In the genomic region with DNA sequence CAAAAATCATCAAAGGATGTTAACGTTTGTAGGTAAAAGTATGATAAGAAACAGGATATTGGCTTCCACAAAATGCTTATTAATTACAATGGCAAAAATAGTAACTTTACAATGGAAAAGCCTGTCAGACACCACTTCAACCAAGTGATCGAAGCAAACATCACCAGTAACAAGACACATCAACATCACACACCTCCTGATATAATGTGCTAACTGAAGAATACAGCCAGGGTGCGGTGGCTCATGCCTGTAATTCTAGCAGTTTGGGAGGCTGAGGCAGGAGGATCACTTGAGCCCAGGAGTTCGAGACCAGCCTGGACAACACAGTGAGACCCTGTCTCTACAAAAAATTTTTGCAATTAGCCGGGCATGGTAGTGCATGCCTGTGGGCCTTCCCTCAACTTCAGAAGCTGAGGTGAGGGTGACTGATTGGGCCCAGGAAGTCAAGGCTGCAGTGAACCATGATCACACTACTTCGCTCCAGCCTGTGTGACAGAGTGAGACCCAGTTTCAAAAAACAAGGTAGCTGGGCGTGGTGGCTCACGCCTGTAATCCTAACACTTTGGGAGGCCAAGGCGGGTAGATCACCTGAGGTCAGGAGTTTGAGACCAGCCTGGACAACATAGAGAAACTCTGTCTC, we compare ENCODE assay signal across 21 cellular contexts. TPM values are rescaled to one million over a fixed set of nuclear protein-coding genes. Genes with fewer than 3 reads are reported as not detected.
DNase-seq lines count a peak whose midpoint lies in the region; TF ChIP-seq lines count a peak whose summit lies in the region.
"Had no signal": no experiment of that assay in that cellular context is flagged by ENCODE, and none has a peak within 500 bp of the region (broad histone marks: within the 10 kb centered on the region; RNA-seq: fewer than 3 reads in every experiment).

No MANE protein-coding gene starts in this region.

- H3K4me3 ChIP-seq in effector memory CD4-positive, alpha-beta T cell (ENCODE audit: insufficient read depth, low read depth, low read length, poor library complexity, severe bottlenecking) = no peak overlapping the region
- H3K4me3 ChIP-seq in spleen = no peak overlapping the region
- H3K4me3 ChIP-seq: esophagus muscularis mucosa, gastrocnemius medialis, GM12878, sigmoid colon, thyroid gland had no signal

- peak overlapping the region; percentile 35 for H3K27ac ChIP-seq in effector memory CD4-positive, alpha-beta T cell (ENCODE audit: insufficient read depth, low read length, poor library complexity, severe bottlenecking)
- H3K27ac ChIP-seq in spleen = peak overlapping the region in 1 of 8 donors; percentile 31
- H3K27ac ChIP-seq: esophagus muscularis mucosa, gastrocnemius medialis, sigmoid colon, thyroid gland had no signal

- intact Hi-C loops in spleen (cut with DNase I; ENCODE audit: low total_unique reads) = no loop called here

- peak; percentile 36 for DNase-seq in stimulated activated CD4-positive, alpha-beta T cell treated with anti-CD3 and anti-CD28 coated beads, Interleukin-1b, Interleukin-23, amount 100 ng/mL, for 48 hours
- no peak for DNase-seq in stimulated activated CD4-positive, alpha-beta T cell treated with anti-CD3 and anti-CD28 coated beads, Interleukin-2, amount 100 ng/mL, for 48 hours
- DNase-seq in activated CD4-positive, alpha-beta T cell treated with anti-CD3 and anti-CD28 coated beads, Interleukin-2, amount 50 U/mL, for 1 hour = peak; percentile 15
- no peak for DNase-seq in effector memory CD4-positive, alpha-beta T cell
- DNase-seq in spleen = no peak
- DNase-seq in NCI-H2171 treated with DMSO at 0.1 percent for 48 hours (lab: John Stamatoyannopoulos, UW) = no peak
- no peak for DNase-seq in hypothalamus (lab: John Stamatoyannopoulos, UW)
- DNase-seq: activated CD8-positive, alpha-beta memory T cell treated with anti-CD3 and anti-CD28 coated beads, Interleukin-2, amount 50 U/mL, for 48 hours; COR-L47; DMS79 treated with DMSO at 0.1 percent for 48 hours; effector CD8-positive, alpha-beta T cell; gastrocnemius medialis; KBM-7; NCI-H1694; NCI-H2171; NCI-H526; sigmoid colon; T1000; thyroid gland had no signal

- H3K36me3 ChIP-seq in effector memory CD4-positive, alpha-beta T cell (ENCODE audit: control insufficient read depth, insufficient read depth, low read length) = peaks cover 10% of the 10 kb centered on the region
- peaks cover 0 to 24% (median 1%) of the 10 kb centered on the region in 6 donors for H3K36me3 ChIP-seq in spleen
- H3K36me3 ChIP-seq: gastrocnemius medialis, sigmoid colon, thyroid gland had no signal

- WGBS in spleen, 5 donors = 82 to 92% (median 88%) methylated on average over 9 of the region's 9 CpGs

- no peak for TF ChIP-seq POLR2A in spleen (IDR thresholded peaks at IDR 0.05)

- H3K27me3 ChIP-seq in effector memory CD4-positive, alpha-beta T cell (replicated peaks; ENCODE audit: control insufficient read depth, insufficient read depth, low read length, poor library complexity, severe bottlenecking) = no peaks in the 10 kb centered on the region
- no peaks in the 10 kb centered on the region for H3K27me3 ChIP-seq in spleen (replicated peaks in 1 of 7)
- H3K27me3 ChIP-seq: esophagus muscularis mucosa, gastrocnemius medialis, sigmoid colon, thyroid gland had no signal

- H3K4me1 ChIP-seq in effector memory CD4-positive, alpha-beta T cell (ENCODE audit: control insufficient read depth, insufficient read depth, low read length, poor library complexity, severe bottlenecking) = peaks cover 54% of the 10 kb centered on the region
- peaks cover 0 to 64% (median 4%) of the 10 kb centered on the region in 6 donors for H3K4me1 ChIP-seq in spleen
- H3K4me1 ChIP-seq: esophagus muscularis mucosa, gastrocnemius medialis, thyroid gland had no signal

- no peak for TF ChIP-seq CTCF in spleen (IDR thresholded peaks at IDR 0.05 in 8 of 11, conservative IDR thresholded peaks at IDR 0.05 in 3 of 11)

- no peaks in the 10 kb centered on the region for H3K9me3 ChIP-seq in effector memory CD4-positive, alpha-beta T cell (ENCODE audit: control insufficient read depth, low read length)
- H3K9me3 ChIP-seq in spleen = peaks cover 0 to 14% (median 10%) of the 10 kb centered on the region in 8 donors
- H3K9me3 ChIP-seq: gastrocnemius medialis, thyroid gland had no signal

RNA-seq across cellular contexts. Expression of gene MGAT4A, which starts 15.0 kb away (rescaled TPM):
- 10 to 100 TPM; 30.4 to 45.9 (median 33.9) TPM for total RNA-seq in spleen
- 10 to 100 TPM in 1 of 3 donors, 1 to 10 TPM in 2; 5.7 to 10.7 (median 6.2) TPM for polyA plus RNA-seq in spleen

Comparison
In these comparisons a context has a peak if more than half of its experiments do, and no peak if none do; other contexts are left out.
1. DNase-seq: peak in stimulated activated CD4-positive, alpha-beta T cell treated with anti-CD3 and anti-CD28 coated beads, Interleukin-1b, Interleukin-23, amount 100 ng/mL, for 48 hours (single experiment) and activated CD4-positive, alpha-beta T cell treated with anti-CD3 and anti-CD28 coated beads, Interleukin-2, amount 50 U/mL, for 1 hour (single experiment); none in stimulated activated CD4-positive, alpha-beta T cell treated with anti-CD3 and anti-CD28 coated beads, Interleukin-2, amount 100 ng/mL, for 48 hours (0 of 2), effector memory CD4-positive, alpha-beta T cell (0 of 3), spleen (single experiment), NCI-H2171 treated with DMSO at 0.1 percent for 48 hours (single experiment) and hypothalamus (0 of 51).